8 cellular contexts compared by ENCODE assay signal in the genomic region with DNA sequence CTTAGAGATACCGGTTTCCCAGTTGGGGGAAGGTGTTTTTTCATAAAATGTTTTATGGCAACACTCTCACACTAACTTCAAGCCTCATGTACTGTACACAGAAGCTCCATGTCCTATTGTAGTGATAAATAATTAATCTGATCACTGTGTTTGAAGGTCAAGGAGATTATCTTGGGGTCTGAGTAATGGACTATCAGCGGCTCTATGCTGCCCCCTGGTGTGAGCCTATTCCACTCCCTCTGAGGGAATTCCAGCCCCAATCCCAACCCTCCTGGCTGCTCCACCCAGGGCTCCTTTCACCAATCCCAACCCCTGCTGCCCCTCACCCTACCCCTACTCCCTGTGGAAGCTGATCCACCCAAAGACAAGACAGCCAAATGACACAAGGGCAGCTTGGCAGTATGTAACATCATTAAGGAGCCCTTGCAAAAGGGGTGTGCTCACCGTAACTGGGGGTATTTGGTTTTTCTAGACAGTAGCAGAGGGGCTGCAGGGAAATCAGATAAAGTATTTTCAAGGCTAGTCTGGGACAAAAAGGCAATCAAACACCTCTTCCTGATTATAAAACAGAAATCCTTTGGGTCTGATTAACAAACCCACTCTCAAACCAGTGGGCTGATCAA.
DNase-seq lines count a peak whose midpoint lies in the region; ATAC-seq lines count a peak whose summit lies in the region.

No MANE protein-coding gene starts in this region.

- peak in 4 of 6 experiments; percentile 6 to 16 (median 12) for DNase-seq in stimulated activated naive CD4-positive, alpha-beta T cell (lab: John Stamatoyannopoulos, UW)
- no peak for DNase-seq in stimulated activated naive CD4-positive, alpha-beta T cell treated with Interleukin-2 at 50 U/mL for 16 hours (lab: John Stamatoyannopoulos, UW)
- peak; percentile 35 for DNase-seq in NCI-H2171 treated with DMSO at 0.1 percent for 48 hours (lab: John Stamatoyannopoulos, UW)
- DNase-seq in activated T-cell treated with anti-CD3 and anti-CD28 coated beads, Interleukin-2, amount 50 U/mL, for 1 hour = peak; percentile 45
- peak; percentile 16 for DNase-seq in globus pallidus (ENCODE audit: low spot score)
- peak; percentile 19 for DNase-seq in pons (ENCODE audit: low spot score)
- no peak for DNase-seq in putamen (ENCODE audit: low spot score)

- no peak for ATAC-seq in HG03378 (IDR thresholded peaks at IDR 0.05; ENCODE audit: unreplicated experiment)

Comparison
In these comparisons a context has a peak if more than half of its experiments do, and no peak if none do; other contexts are left out.
1. DNase-seq: peak in stimulated activated naive CD4-positive, alpha-beta T cell (4 of 6), NCI-H2171 treated with DMSO at 0.1 percent for 48 hours (single experiment), activated T-cell treated with anti-CD3 and anti-CD28 coated beads, Interleukin-2, amount 50 U/mL, for 1 hour (single experiment), globus pallidus (single experiment) and pons (single experiment); none in stimulated activated naive CD4-positive, alpha-beta T cell treated with Interleukin-2 at 50 U/mL for 16 hours (single experiment) and putamen (single experiment).